9 cellular contexts compared by ENCODE assay signal in genomic region chr2:237922641-237923361, GRCh38. TPM values are rescaled to one million over a fixed set of nuclear protein-coding genes. Genes with fewer than 3 reads are reported as not detected.
DNase-seq lines count a peak whose midpoint lies in the region; ATAC-seq and FAIRE-seq lines count a peak whose summit lies in the region.
"Had no signal": no experiment of that assay in that cellular context is flagged by ENCODE, and none has a peak within 500 bp of the region (broad histone marks: within the 10 kb centered on the region; RNA-seq: fewer than 3 reads in every experiment).

No MANE protein-coding gene starts in this region.

- H3K4me3 Mint-ChIP-seq in activated T-cell treated with anti-CD3 and anti-CD28 coated beads, Interleukin-2, amount 50 U/mL, for 4 hours, result peak overlapping the region; percentile 61

- peak; percentile 21 for DNase-seq in activated T-cell treated with anti-CD3 and anti-CD28 coated beads, Interleukin-2, amount 50 U/mL, for 4 hours
- DNase-seq in activated T-cell treated with anti-CD3 and anti-CD28 coated beads for 4 hours (no peak), urothelium cell line (ENCODE audit: low spot score) (peak; percentile 59), EL (no peak), OCI-M1 (lab: John Stamatoyannopoulos, UW) (no peak)
- DNase-seq in activated naive CD4-positive, alpha-beta T cell treated with anti-CD3 and anti-CD28 coated beads, Interleukin-2, amount 50 U/mL, for 16 hours, result peak; percentile 47
- DNase-seq: NCI-H510A had no signal

- no peaks in the 10 kb centered on the region for H3K4me1 ChIP-seq in mucosa of stomach (ENCODE audit: control insufficient read depth, insufficient read depth, low read length)

- ATAC-seq in activated T-cell treated with anti-CD3 and anti-CD28 coated beads, Interleukin-2, amount 50 U/mL, for 4 hours, result peak; percentile 39 to 44
- ATAC-seq in GM18511 (IDR thresholded peaks at IDR 0.05; ENCODE audit: unreplicated experiment), result no peak

- no peaks in the 10 kb centered on the region for H3K9me3 ChIP-seq in mucosa of stomach (ENCODE audit: control insufficient read depth, low read length)

- H3K4me1 Mint-ChIP-seq in activated T-cell treated with anti-CD3 and anti-CD28 coated beads, Interleukin-2, amount 50 U/mL, for 4 hours (ENCODE audit: low read depth), result peaks cover 41% of the 10 kb centered on the region

- no peaks in the 10 kb centered on the region for H3K27me3 ChIP-seq in mucosa of stomach (ENCODE audit: control insufficient read depth, insufficient read depth, low read length)

- no peaks in the 10 kb centered on the region for H3K36me3 ChIP-seq in mucosa of stomach (ENCODE audit: control insufficient read depth, insufficient read depth, low read length)

- no peak for FAIRE-seq in urothelium cell line (lab: Jason Lieb, UNC)

- no peak overlapping the region for H3K4me3 ChIP-seq in mucosa of stomach (ENCODE audit: low read length)

- peak overlapping the region; percentile 14 for H3K9ac ChIP-seq in mucosa of stomach (ENCODE audit: low read length)

- no peaks in the 10 kb centered on the region for H3K36me3 Mint-ChIP-seq in activated T-cell treated with anti-CD3 and anti-CD28 coated beads, Interleukin-2, amount 50 U/mL, for 4 hours (ENCODE audit: insufficient read depth)

- no peaks in the 10 kb centered on the region for H3K9me3 Mint-ChIP-seq in activated T-cell treated with anti-CD3 and anti-CD28 coated beads, Interleukin-2, amount 50 U/mL, for 4 hours

- H3K27me3 Mint-ChIP-seq in activated T-cell treated with anti-CD3 and anti-CD28 coated beads, Interleukin-2, amount 50 U/mL, for 4 hours (ENCODE audit: low read depth), result no peaks in the 10 kb centered on the region

RNA-seq across cellular contexts. Expression of gene UBE2F, which starts 44.0 kb away (rescaled TPM):
- total RNA-seq in activated T-cell treated with anti-CD3 and anti-CD28 coated beads, Interleukin-2, amount 50 U/mL, for 4 hours, result 10 to 100 TPM; 64.2 to 66.2 (median 66.1) TPM

Comparison
In these comparisons a context has a peak if more than half of its experiments do, and no peak if none do; other contexts are left out.
1. DNase-seq: peak in activated T-cell treated with anti-CD3 and anti-CD28 coated beads, Interleukin-2, amount 50 U/mL, for 4 hours (single experiment), activated naive CD4-positive, alpha-beta T cell treated with anti-CD3 and anti-CD28 coated beads, Interleukin-2, amount 50 U/mL, for 16 hours (single experiment) and urothelium cell line (single experiment); none in activated T-cell treated with anti-CD3 and anti-CD28 coated beads for 4 hours (single experiment), EL (single experiment) and OCI-M1 (single experiment).